In genomic region chr6:16651871-16652270, GRCh38 we compare ENCODE assay signal across 11 cellular contexts.
DNase-seq lines count a peak whose midpoint lies in the region; ATAC-seq lines count a peak whose summit lies in the region.
"Had no signal": no experiment of that assay in that cellular context is flagged by ENCODE, and none has a peak within 500 bp of the region (broad histone marks: within the 10 kb centered on the region; RNA-seq: fewer than 3 reads in every experiment).

No MANE protein-coding gene starts in this region.

- peak overlapping the region in 2 of 3 donors; percentile 56 to 79 for H3K27ac Mint-ChIP-seq in IgD-negative memory B cell

- H3K27me3 Mint-ChIP-seq in IgD-negative memory B cell: no peaks in the 10 kb centered on the region

- peak; percentile 90 for ATAC-seq in GM18517 (IDR thresholded peaks at IDR 0.05; ENCODE audit: unreplicated experiment)
- ATAC-seq in GM21619 (IDR thresholded peaks at IDR 0.05; ENCODE audit: unreplicated experiment): peak; percentile 94
- no peak for ATAC-seq in HG03025 (IDR thresholded peaks at IDR 0.05; ENCODE audit: low FRiP score, unreplicated experiment)
- ATAC-seq: heart right ventricle had no signal

- H3K4me1 Mint-ChIP-seq in IgD-negative memory B cell: peaks cover 8 to 16% (median 12%) of the 10 kb centered on the region in 3 donors

- peaks cover 5% of the 10 kb centered on the region for H3K36me3 Mint-ChIP-seq in IgD-negative memory B cell

- H3K9me3 Mint-ChIP-seq in IgD-negative memory B cell: no peaks in the 10 kb centered on the region

- intact Hi-C loops in cardiac septum (cut with DNase I): no loop called here

- DNase-seq in kidney tubule cell (ENCODE audit: low spot score) (peak; percentile 69), cerebellar nuclear complex (lab: John Stamatoyannopoulos, UW) (no peak), cardiac septum (ENCODE audit: low spot score) (no peak)
- no peak for DNase-seq in stimulated activated CD4-positive, alpha-beta T cell treated with anti-CD3 and anti-CD28 coated beads, Interleukin-2, amount 100 ng/mL, for 48 hours
- DNase-seq: activated effector memory CD4-positive, alpha-beta T cell treated with Interleukin-2 at 50 U/mL for 16 hours; heart right ventricle; testis had no signal

- H3K4me3 Mint-ChIP-seq in IgD-negative memory B cell: peak overlapping the region in 2 of 4 donors; percentile 35 to 58
